25 cellular contexts compared by ENCODE assay signal in the genomic region with DNA sequence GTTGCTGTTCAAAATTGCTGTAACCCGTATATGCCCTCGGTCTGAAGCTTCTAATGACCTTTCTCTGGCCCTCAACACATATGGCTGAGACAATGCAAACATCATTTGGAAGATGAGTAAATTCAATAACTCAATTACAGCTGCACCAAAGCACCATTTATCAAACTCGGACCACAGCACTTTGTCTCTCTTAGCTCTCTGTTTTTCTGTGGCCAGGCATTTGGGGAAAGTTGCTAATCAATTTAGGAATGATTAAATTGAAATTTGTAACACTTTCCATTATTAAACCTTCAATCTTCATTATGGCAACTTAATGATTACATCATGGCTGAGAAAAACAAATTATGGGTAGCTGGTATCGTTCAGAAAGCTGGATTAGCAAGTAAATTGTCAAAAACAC.
"Had no signal": no experiment of that assay in that cellular context is flagged by ENCODE, and none has a peak within 500 bp of the region (broad histone marks: within the 10 kb centered on the region; RNA-seq: fewer than 3 reads in every experiment).

No MANE protein-coding gene starts in this region.

- H2AFZ ChIP-seq: hepatocyte, parathyroid adenoma had no signal

- H3K27me3 ChIP-seq: foreskin keratinocyte, hepatocyte, left lung, stomach, testis had no signal

- H3K4me2 ChIP-seq: hepatocyte had no signal

- H3K4me1 ChIP-seq: foreskin keratinocyte, left lung, parathyroid adenoma, testis had no signal

- ATAC-seq: activated CD8-positive, alpha-beta memory T cell treated with anti-CD3 and anti-CD28 coated beads, Interleukin-2, amount 10 ng/mL, durations not matched to agents 7 days and 5 days; activated CD8-positive, alpha-beta T cell treated with anti-CD3 and anti-CD28 coated beads for 36 hours; foreskin keratinocyte; left lung; natural killer cell treated with Interleukin-12 subunit alpha and Interleukin-12 subunit beta and Interleukin-15 and Interleukin-18, amount 100 ng/mL, for 72 hours; stimulated activated memory B cell treated with anti-CD40 and anti-IgM and Interleukin-4, amounts not matched to agents 10 μg/mL and 1 μg/mL and 100 μg/mL, for 72 hours; T-cell had no signal

- H3K27ac Mint-ChIP-seq: activated CD4-positive, alpha-beta T cell treated with anti-CD3 and anti-CD28 coated beads, Interleukin-2, amount 10 ng/mL, durations not matched to agents 7 days and 5 days; activated CD8-positive, alpha-beta memory T cell treated with anti-CD3 and anti-CD28 coated beads, Interleukin-2, amount 10 ng/mL, durations not matched to agents 7 days and 5 days; activated CD8-positive, alpha-beta T cell treated with anti-CD3 and anti-CD28 coated beads for 36 hours; activated naive CD4-positive, alpha-beta T cell treated with anti-CD3 and anti-CD28 coated beads, Interleukin-2, amount 10 ng/mL, durations not matched to agents 7 days and 5 days; natural killer cell treated with Interleukin-12 subunit alpha and Interleukin-12 subunit beta and Interleukin-15 and Interleukin-18, amount 100 ng/mL, for 72 hours; stimulated activated memory B cell treated with anti-CD40 and anti-IgM and Interleukin-4, amounts not matched to agents 10 μg/mL and 1 μg/mL and 100 μg/mL, for 72 hours; T-cell; T-helper 2 cell treated with Interferon-gamma antibody and Interleukin-4, amounts not matched to agents 5 μg/mL and 100 μg/mL, for 36 hours had no signal

- H3K9me3 ChIP-seq: left lung, neutrophil, stomach, testis had no signal

- H3K9ac ChIP-seq: parathyroid adenoma had no signal

- H3K27me3 Mint-ChIP-seq: activated naive CD4-positive, alpha-beta T cell treated with anti-CD3 and anti-CD28 coated beads, Interleukin-2, amount 10 ng/mL, durations not matched to agents 7 days and 5 days had no signal

- H3K9me3 Mint-ChIP-seq: activated CD4-positive, alpha-beta T cell treated with anti-CD3 and anti-CD28 coated beads, Interleukin-2, amount 10 ng/mL, durations not matched to agents 7 days and 5 days; activated naive CD4-positive, alpha-beta T cell treated with anti-CD3 and anti-CD28 coated beads, Interleukin-2, amount 10 ng/mL, durations not matched to agents 7 days and 5 days; T-helper 2 cell treated with Interferon-gamma antibody and Interleukin-4, amounts not matched to agents 5 μg/mL and 100 μg/mL, for 36 hours had no signal

- DNase-seq: activated CD4-positive, alpha-beta T cell treated with anti-CD3 and anti-CD28 coated beads, Interleukin-2, amount 10 ng/mL, durations not matched to agents 7 days and 5 days; activated CD4-positive, CD25-positive, alpha-beta regulatory T cell treated with anti-CD3 and anti-CD28 coated beads, Interleukin-2, amount 50 U/mL, for 72 hours; activated CD8-positive, alpha-beta memory T cell treated with anti-CD3 and anti-CD28 coated beads, Interleukin-2, amount 10 ng/mL, durations not matched to agents 7 days and 5 days; activated CD8-positive, alpha-beta T cell treated with anti-CD3 and anti-CD28 coated beads for 36 hours; activated effector memory CD4-positive, alpha-beta T cell treated with anti-CD3 and anti-CD28 coated beads, Interleukin-2, amount 50 U/mL, for 16 hours; activated naive CD4-positive, alpha-beta T cell treated with anti-CD3 and anti-CD28 coated beads, Interleukin-2, amount 10 ng/mL, durations not matched to agents 7 days and 5 days; activated T-cell treated with anti-CD3 and anti-CD28 coated beads for 4 hours; amygdala; effector CD8-positive, alpha-beta T cell; foreskin keratinocyte; kidney glomerular epithelial cell; left lung; mammary epithelial cell; midbrain; small intestine; stomach; T-cell; testis had no signal

- H3K4me3 ChIP-seq: hepatocyte, left lung, stomach, testis had no signal

- H3K79me2 ChIP-seq: parathyroid adenoma had no signal

- H3K4me3 Mint-ChIP-seq: activated CD4-positive, alpha-beta T cell treated with anti-CD3 and anti-CD28 coated beads, Interleukin-2, amount 10 ng/mL, durations not matched to agents 7 days and 5 days; activated CD8-positive, alpha-beta memory T cell treated with anti-CD3 and anti-CD28 coated beads, Interleukin-2, amount 10 ng/mL, durations not matched to agents 7 days and 5 days; activated CD8-positive, alpha-beta T cell treated with anti-CD3 and anti-CD28 coated beads for 36 hours; activated naive CD4-positive, alpha-beta T cell treated with anti-CD3 and anti-CD28 coated beads, Interleukin-2, amount 10 ng/mL, durations not matched to agents 7 days and 5 days; natural killer cell treated with Interleukin-12 subunit alpha and Interleukin-12 subunit beta and Interleukin-15 and Interleukin-18, amount 100 ng/mL, for 72 hours; stimulated activated memory B cell treated with anti-CD40 and anti-IgM and Interleukin-4, amounts not matched to agents 10 μg/mL and 1 μg/mL and 100 μg/mL, for 72 hours; T-cell; T-helper 2 cell treated with Interferon-gamma antibody and Interleukin-4, amounts not matched to agents 5 μg/mL and 100 μg/mL, for 36 hours had no signal

- H3K36me3 ChIP-seq: left lung, neutrophil, stomach had no signal

- H3K27ac ChIP-seq: foreskin keratinocyte, hepatocyte, left lung, neutrophil, parathyroid adenoma, testis, VCaP had no signal

- H3K4me1 Mint-ChIP-seq: activated naive CD4-positive, alpha-beta T cell treated with anti-CD3 and anti-CD28 coated beads, Interleukin-2, amount 10 ng/mL, durations not matched to agents 7 days and 5 days; stimulated activated memory B cell treated with anti-CD40 and anti-IgM and Interleukin-4, amounts not matched to agents 10 μg/mL and 1 μg/mL and 100 μg/mL, for 72 hours; T-cell had no signal

- H3K36me3 Mint-ChIP-seq: activated CD8-positive, alpha-beta memory T cell treated with anti-CD3 and anti-CD28 coated beads, Interleukin-2, amount 10 ng/mL, durations not matched to agents 7 days and 5 days; activated naive CD4-positive, alpha-beta T cell treated with anti-CD3 and anti-CD28 coated beads, Interleukin-2, amount 10 ng/mL, durations not matched to agents 7 days and 5 days; natural killer cell treated with Interleukin-12 subunit alpha and Interleukin-12 subunit beta and Interleukin-15 and Interleukin-18, amount 100 ng/mL, for 72 hours; stimulated activated memory B cell treated with anti-CD40 and anti-IgM and Interleukin-4, amounts not matched to agents 10 μg/mL and 1 μg/mL and 100 μg/mL, for 72 hours; T-cell had no signal
